8 cellular contexts compared by ENCODE assay signal in genomic region chr4:164012396-164013027, GRCh38.
DNase-seq lines count a peak whose midpoint lies in the region; ATAC-seq and TF ChIP-seq lines count a peak whose summit lies in the region.

No MANE protein-coding gene starts in this region.

- H3K4me1 Mint-ChIP-seq in natural killer cell: no peaks in the 10 kb centered on the region
- H3K4me1 Mint-ChIP-seq in natural killer cell treated with Interleukin-12 subunit alpha and Interleukin-12 subunit beta and Interleukin-15 and Interleukin-18, amount 100 ng/mL, for 72 hours (ENCODE audit: low read depth in 2 of 2): no peaks in the 10 kb centered on the region

- no peak overlapping the region for H3K9ac ChIP-seq in colonic mucosa (ENCODE audit: low read depth in 2 of 2, low read length in 2 of 2)

- in situ Hi-C loops in SK-MEL-5 (cut with HindIII; ENCODE audit: low pct_unique_long_range_greater_than_20kb, low sequenced_read_pairs): no loop called here

- intact Hi-C loops in natural killer cell (cut with micrococcal nuclease) (loop anchor here (10.0 kb wide), 1 partner anchor 528 kb away; no protein-coding TSS in a partner anchor), colonic mucosa (cut with DNase I) (no loop called here), lower leg skin (cut with DNase I; ENCODE audit: low total_unique reads) (no loop called here)

- TF ChIP-seq POLR2A in lower leg skin (IDR thresholded peaks at IDR 0.05): no peak

- H3K4me1 ChIP-seq in hepatocyte (ENCODE audit: insufficient read depth): no peaks in the 10 kb centered on the region
- H3K4me1 ChIP-seq in colonic mucosa: no peaks in the 10 kb centered on the region

- TF ChIP-seq CTCF in natural killer cell (IDR thresholded peaks at IDR 0.05): no peak
- TF ChIP-seq CTCF in hepatocyte (IDR thresholded peaks at IDR 0.05; ENCODE audit: poor library complexity): peak; percentile 66
- TF ChIP-seq CTCF in colonic mucosa (IDR thresholded peaks at IDR 0.05): no peak
- no peak for TF ChIP-seq CTCF in lower leg skin (IDR thresholded peaks at IDR 0.05)

- no peak overlapping the region for H3K4me3 Mint-ChIP-seq in natural killer cell
- H3K4me3 Mint-ChIP-seq in natural killer cell treated with Interleukin-12 subunit alpha and Interleukin-12 subunit beta and Interleukin-15 and Interleukin-18, amount 100 ng/mL, for 72 hours: no peak overlapping the region

- no peaks in the 10 kb centered on the region for H3K9me2 ChIP-seq in hepatocyte (replicated peaks; ENCODE audit: insufficient read depth)

- no peaks in the 10 kb centered on the region for H3K9me3 ChIP-seq in hepatocyte (ENCODE audit: low read depth)
- no peaks in the 10 kb centered on the region for H3K9me3 ChIP-seq in colonic mucosa

- no peak overlapping the region for H3K27ac Mint-ChIP-seq in natural killer cell
- H3K27ac Mint-ChIP-seq in natural killer cell treated with Interleukin-12 subunit alpha and Interleukin-12 subunit beta and Interleukin-15 and Interleukin-18, amount 100 ng/mL, for 72 hours: no peak overlapping the region

- no peak overlapping the region for H3K27ac ChIP-seq in hepatocyte
- H3K27ac ChIP-seq in colonic mucosa: no peak overlapping the region

- no peak for DNase-seq in natural killer cell
- no peak for DNase-seq in natural killer cell treated with Interleukin-12 subunit alpha and Interleukin-12 subunit beta and Interleukin-15 and Interleukin-18, amount 100 ng/mL, for 72 hours (ENCODE audit: low spot score)
- peak; percentile 56 for DNase-seq in SK-MEL-5 (ENCODE audit: low read depth, low spot score)
- peak; percentile 59 for DNase-seq in hepatocyte (ENCODE audit: low spot score)
- DNase-seq in colonic mucosa: no peak
- DNase-seq in NCI-H1694 (lab: John Stamatoyannopoulos, UW): no peak
- DNase-seq in lower leg skin (ENCODE audit: low spot score in 2 of 2): no peak

- H3K9me3 Mint-ChIP-seq in natural killer cell: peaks cover 4 to 7% of the 10 kb centered on the region in 2 donors
- H3K9me3 Mint-ChIP-seq in natural killer cell treated with Interleukin-12 subunit alpha and Interleukin-12 subunit beta and Interleukin-15 and Interleukin-18, amount 100 ng/mL, for 72 hours: peaks cover 8% of the 10 kb centered on the region

- H3K4me2 ChIP-seq in hepatocyte: no peak overlapping the region

- no peaks in the 10 kb centered on the region for H3K27me3 ChIP-seq in hepatocyte
- H3K27me3 ChIP-seq in colonic mucosa: no peaks in the 10 kb centered on the region

- H3K79me2 ChIP-seq in hepatocyte: no peaks in the 10 kb centered on the region

- ATAC-seq in natural killer cell (peak in 2 of 3 donors; percentile 31 to 49), HG03378 (IDR thresholded peaks at IDR 0.05; ENCODE audit: unreplicated experiment) (peak; percentile 70)
- no peak for ATAC-seq in natural killer cell treated with Interleukin-12 subunit alpha and Interleukin-12 subunit beta and Interleukin-15 and Interleukin-18, amount 100 ng/mL, for 72 hours

- H2AFZ ChIP-seq in hepatocyte: no peak overlapping the region

- H3K36me3 Mint-ChIP-seq in natural killer cell: no peaks in the 10 kb centered on the region
- H3K36me3 Mint-ChIP-seq in natural killer cell treated with Interleukin-12 subunit alpha and Interleukin-12 subunit beta and Interleukin-15 and Interleukin-18, amount 100 ng/mL, for 72 hours: no peaks in the 10 kb centered on the region

- H3K4me3 ChIP-seq in hepatocyte (no peak overlapping the region), colonic mucosa (no peak overlapping the region), lower leg skin (ENCODE audit: low read depth, poor library complexity, severe bottlenecking) (no peak overlapping the region)

- no peaks in the 10 kb centered on the region for H3K27me3 Mint-ChIP-seq in natural killer cell (ENCODE audit: low read depth in 2 of 2)
- no peaks in the 10 kb centered on the region for H3K27me3 Mint-ChIP-seq in natural killer cell treated with Interleukin-12 subunit alpha and Interleukin-12 subunit beta and Interleukin-15 and Interleukin-18, amount 100 ng/mL, for 72 hours

- 17% methylated on average over 3 of the region's 3 CpGs for WGBS in hepatocyte (ENCODE audit: low lambda C conversion rate, missing lambda C conversion rate)
- 22 to 36% methylated on average over 3 of the region's 3 CpGs for WGBS in lower leg skin, 2 donors

- H4K20me1 ChIP-seq in hepatocyte (ENCODE audit: insufficient read depth, poor library complexity, severe bottlenecking): no peaks in the 10 kb centered on the region

- no peaks in the 10 kb centered on the region for H3K36me3 ChIP-seq in hepatocyte (replicated peaks; ENCODE audit: insufficient read depth, low read depth)
- H3K36me3 ChIP-seq in colonic mucosa: no peaks in the 10 kb centered on the region

Comparison
In these comparisons a context has a peak if more than half of its experiments do, and no peak if none do; other contexts are left out.
1. ATAC-seq: peak in natural killer cell (2 of 3) and HG03378 (single experiment); none in natural killer cell treated with Interleukin-12 subunit alpha and Interleukin-12 subunit beta and Interleukin-15 and Interleukin-18, amount 100 ng/mL, for 72 hours (0 of 2).
2. DNase-seq: peak in SK-MEL-5 (single experiment) and hepatocyte (single experiment); none in natural killer cell (single experiment), natural killer cell treated with Interleukin-12 subunit alpha and Interleukin-12 subunit beta and Interleukin-15 and Interleukin-18, amount 100 ng/mL, for 72 hours (single experiment), colonic mucosa (single experiment), NCI-H1694 (single experiment) and lower leg skin (0 of 2).